8 cellular contexts compared by ENCODE assay signal in genomic region chr10:28722065-28722803, GRCh38. TPM values are rescaled to one million over a fixed set of nuclear protein-coding genes. Genes with fewer than 3 reads are reported as not detected.
DNase-seq lines count a peak whose midpoint lies in the region; ATAC-seq and TF ChIP-seq lines count a peak whose summit lies in the region.

No MANE protein-coding gene starts in this region.

- TF ChIP-seq POLR2A in gastroesophageal sphincter (IDR thresholded peaks at IDR 0.05): no peak

- H3K4me1 ChIP-seq in gastroesophageal sphincter: peaks cover 0 to 13% (median 0%) of the 10 kb centered on the region in 3 donors

- no peak for TF ChIP-seq CTCF in gastroesophageal sphincter (IDR thresholded peaks at IDR 0.05)
- no peak for TF ChIP-seq CTCF in nephron progenitor cell (IDR thresholded peaks at IDR 0.05)

- H3K27me3 ChIP-seq in gastroesophageal sphincter: peaks cover 50% of the 10 kb centered on the region

- H3K27me3 Mint-ChIP-seq in activated CD4-positive, alpha-beta T cell treated with anti-CD3 and anti-CD28 coated beads, Interleukin-2, amount 10 ng/mL, durations not matched to agents 24 days and 14 days: peaks cover 33% of the 10 kb centered on the region
- H3K27me3 Mint-ChIP-seq in nephron progenitor cell (ENCODE audit: low read depth, poor library complexity): peaks cover 31% of the 10 kb centered on the region

- peak overlapping the region in 1 of 4 donors; percentile 40 for H3K27ac ChIP-seq in gastroesophageal sphincter

- intact Hi-C loops in activated CD4-positive, alpha-beta T cell treated with anti-CD3 and anti-CD28 coated beads, Interleukin-2, amount 10 ng/mL, durations not matched to agents 24 days and 14 days (cut with micrococcal nuclease): no loop called here

- no peaks in the 10 kb centered on the region for H3K9me3 Mint-ChIP-seq in activated CD4-positive, alpha-beta T cell treated with anti-CD3 and anti-CD28 coated beads, Interleukin-2, amount 10 ng/mL, durations not matched to agents 24 days and 14 days
- no peaks in the 10 kb centered on the region for H3K9me3 Mint-ChIP-seq in nephron progenitor cell

- H3K9me3 ChIP-seq in gastroesophageal sphincter: no peaks in the 10 kb centered on the region

- no peak overlapping the region for H3K27ac Mint-ChIP-seq in activated CD4-positive, alpha-beta T cell treated with anti-CD3 and anti-CD28 coated beads, Interleukin-2, amount 10 ng/mL, durations not matched to agents 24 days and 14 days
- no peak overlapping the region for H3K27ac Mint-ChIP-seq in nephron progenitor cell

- H3K36me3 ChIP-seq in gastroesophageal sphincter: no peaks in the 10 kb centered on the region

- peak; percentile 13 for DNase-seq in activated CD4-positive, alpha-beta T cell treated with anti-CD3 and anti-CD28 coated beads for 48 hours
- DNase-seq in activated CD4-positive, alpha-beta T cell treated with anti-CD3 and anti-CD28 coated beads, Interleukin-2, amount 10 ng/mL, durations not matched to agents 24 days and 14 days: no peak
- DNase-seq in nephron progenitor cell: peak; percentile 53
- no peak for DNase-seq in T-helper 9 cell

- no peaks in the 10 kb centered on the region for H3K4me1 Mint-ChIP-seq in activated CD4-positive, alpha-beta T cell treated with anti-CD3 and anti-CD28 coated beads, Interleukin-2, amount 10 ng/mL, durations not matched to agents 24 days and 14 days
- H3K4me1 Mint-ChIP-seq in nephron progenitor cell: peaks cover 11% of the 10 kb centered on the region

- WGBS in gastroesophageal sphincter (ENCODE audit: low coverage in 1 of 2), 2 donors: 4 to 5% methylated on average over 8 to 11 of the region's 46 CpGs

- TF ChIP-seq EP300 in gastroesophageal sphincter (IDR thresholded peaks at IDR 0.05): no peak

- H3K4me3 ChIP-seq in gastroesophageal sphincter: peak overlapping the region; percentile 3 to 47

- no peaks in the 10 kb centered on the region for H3K36me3 Mint-ChIP-seq in activated CD4-positive, alpha-beta T cell treated with anti-CD3 and anti-CD28 coated beads, Interleukin-2, amount 10 ng/mL, durations not matched to agents 24 days and 14 days (ENCODE audit: low read depth)
- H3K36me3 Mint-ChIP-seq in nephron progenitor cell (ENCODE audit: low read depth): no peaks in the 10 kb centered on the region

- no peak overlapping the region for H3K4me3 Mint-ChIP-seq in activated CD4-positive, alpha-beta T cell treated with anti-CD3 and anti-CD28 coated beads, Interleukin-2, amount 10 ng/mL, durations not matched to agents 24 days and 14 days
- peak overlapping the region; percentile 87 for H3K4me3 Mint-ChIP-seq in nephron progenitor cell

- ATAC-seq in SK-N-SH treated with all-trans-retinoic acid at 6 μM for 48 hours (peak; percentile 83), gastroesophageal sphincter (peak; percentile 41), HG02973 (IDR thresholded peaks at IDR 0.05; ENCODE audit: unreplicated experiment) (no peak)
- no peak for ATAC-seq in activated CD4-positive, CD25-positive, alpha-beta regulatory T cell treated with anti-CD3 and anti-CD28 coated beads, Interleukin-2, amount 50 U/mL, for 24 hours

TF ChIP-seq in SK-N-SH treated with all-trans-retinoic acid at 6 μM for 48 hours, 23 proteins besides CTCF, POLR2A, EP300 and RAD21:
- TF ChIP-seq ISL1 (CRISPR knock-in tag; IDR thresholded peaks at IDR 0.05): no peak
- TF ChIP-seq PPARA (CRISPR knock-in tag; IDR thresholded peaks at IDR 0.05; ENCODE audit: borderline replicate concordance): no peak
- no peak for TF ChIP-seq ZFP30 (CRISPR knock-in tag; IDR thresholded peaks at IDR 0.05)
- no peak for TF ChIP-seq BACH2 (CRISPR knock-in tag; IDR thresholded peaks at IDR 0.05; ENCODE audit: borderline replicate concordance)

RNA-seq across cellular contexts. Expression of gene BAMBI, which starts 44.9 kb away (rescaled TPM):
- total RNA-seq in activated CD4-positive, alpha-beta T cell treated with anti-CD3 and anti-CD28 coated beads, Interleukin-2, amount 10 ng/mL, durations not matched to agents 24 days and 14 days: 0.31 and 0.44 TPM in 2 replicates
- total RNA-seq in gastroesophageal sphincter: 1 to 10 TPM; 5.6 to 6.0 (median 5.8) TPM

Comparison
In these comparisons a context has a peak if more than half of its experiments do, and no peak if none do; other contexts are left out.
1. DNase-seq: peak in activated CD4-positive, alpha-beta T cell treated with anti-CD3 and anti-CD28 coated beads for 48 hours (single experiment) and nephron progenitor cell (single experiment); none in activated CD4-positive, alpha-beta T cell treated with anti-CD3 and anti-CD28 coated beads, Interleukin-2, amount 10 ng/mL, durations not matched to agents 24 days and 14 days (single experiment) and T-helper 9 cell (single experiment).
2. ATAC-seq: peak in SK-N-SH treated with all-trans-retinoic acid at 6 μM for 48 hours (single experiment) and gastroesophageal sphincter (single experiment); none in activated CD4-positive, CD25-positive, alpha-beta regulatory T cell treated with anti-CD3 and anti-CD28 coated beads, Interleukin-2, amount 50 U/mL, for 24 hours (0 of 2) and HG02973 (single experiment).